29 cellular contexts compared by ENCODE assay signal in the genomic region with DNA sequence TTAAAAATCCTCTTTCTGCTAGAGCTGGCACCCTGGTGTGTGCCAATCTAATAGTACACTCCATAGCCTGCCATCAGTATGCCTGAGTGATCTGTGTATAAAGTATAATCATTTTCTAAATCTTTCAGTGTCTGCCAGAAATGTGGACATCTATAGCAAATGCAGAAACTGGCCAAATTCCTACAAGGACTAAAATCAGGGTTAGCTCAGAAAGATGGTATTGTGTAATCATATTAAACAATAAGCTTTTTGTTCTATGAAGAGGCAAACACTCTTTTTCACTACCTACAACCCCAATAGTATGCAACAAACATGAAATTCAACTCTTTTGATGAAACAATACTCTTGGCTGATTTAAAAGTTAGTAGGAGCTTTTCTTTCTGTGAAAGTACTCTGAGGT.
"Had no signal": no experiment of that assay in that cellular context is flagged by ENCODE, and none has a peak within 500 bp of the region (broad histone marks: within the 10 kb centered on the region; RNA-seq: fewer than 3 reads in every experiment).

No MANE protein-coding gene starts in this region.

- H3K27me3 Mint-ChIP-seq: activated CD4-positive, alpha-beta T cell treated with anti-CD3 and anti-CD28 coated beads for 36 hours; activated T-helper 17 cell treated with anti-CD3 and anti-CD28 coated beads, Interleukin-2, amount 50 U/mL, for 72 hours; memory B cell; T-cell; type B pancreatic cell had no signal

- H3K27ac ChIP-seq: adrenal gland, ascending aorta, gastrocnemius medialis, spleen, thoracic aorta had no signal

- H3K36me3 ChIP-seq: adrenal gland, ascending aorta, gastrocnemius medialis, spleen, thoracic aorta had no signal

- H3K36me3 Mint-ChIP-seq: activated naive CD4-positive, alpha-beta T cell treated with anti-CD3 and anti-CD28 coated beads, Interleukin-2, amount 50 U/mL, for 72 hours; memory B cell; T-cell; type B pancreatic cell had no signal

- FAIRE-seq: islet of Langerhans, TTC549 had no signal

- H3K27ac Mint-ChIP-seq: activated CD4-positive, alpha-beta T cell treated with anti-CD3 and anti-CD28 coated beads for 36 hours; activated naive CD4-positive, alpha-beta T cell treated with anti-CD3 and anti-CD28 coated beads, Interleukin-2, amount 50 U/mL, for 72 hours; activated T-cell treated with anti-CD3 and anti-CD28 coated beads, Interleukin-2, amount 50 U/mL, for 24 hours; activated T-helper 17 cell treated with anti-CD3 and anti-CD28 coated beads, Interleukin-2, amount 50 U/mL, for 72 hours; memory B cell; nephron; T-cell; T-helper 2 cell treated with Interferon-gamma antibody and Interleukin-4, amounts not matched to agents 5 μg/mL and 100 μg/mL, for 36 hours; type B pancreatic cell had no signal

- H3K4me1 ChIP-seq: adrenal gland, ascending aorta, gastrocnemius medialis, spleen had no signal

- H3K4me3 ChIP-seq: adrenal gland, ascending aorta, gastrocnemius medialis, spleen, thoracic aorta had no signal

- H3K9me3 Mint-ChIP-seq: activated naive CD4-positive, alpha-beta T cell treated with anti-CD3 and anti-CD28 coated beads, Interleukin-2, amount 50 U/mL, for 72 hours; activated T-cell treated with anti-CD3 and anti-CD28 coated beads, Interleukin-2, amount 50 U/mL, for 24 hours; activated T-helper 17 cell treated with anti-CD3 and anti-CD28 coated beads, Interleukin-2, amount 50 U/mL, for 72 hours; memory B cell; nephron; T-cell; T-helper 2 cell treated with Interferon-gamma antibody and Interleukin-4, amounts not matched to agents 5 μg/mL and 100 μg/mL, for 36 hours; type B pancreatic cell had no signal

- H3K9me3 ChIP-seq: adrenal gland, ascending aorta, gastrocnemius medialis, spleen, thoracic aorta had no signal

- DNase-seq: activated CD4-positive, alpha-beta T cell treated with anti-CD3 and anti-CD28 coated beads for 36 hours; activated CD4-positive, alpha-beta T cell treated with anti-CD3 and anti-CD28 coated beads, Interleukin-2, amount 50 U/mL, for 4 hours; activated CD8-positive, alpha-beta memory T cell treated with anti-CD3 and anti-CD28 coated beads for 24 hours; activated CD8-positive, alpha-beta memory T cell treated with anti-CD3 and anti-CD28 coated beads, Interleukin-2, amount 50 U/mL, for 4 hours; activated T-cell treated with anti-CD3 and anti-CD28 coated beads, Interleukin-2, amount 50 U/mL, for 24 hours; adrenal gland; central memory CD4-positive, alpha-beta T cell; dermis blood vessel endothelial cell; effector CD8-positive, alpha-beta T cell; erythroblast; gastrocnemius medialis; head of caudate nucleus; hypothalamus; left ventricle myocardium superior; posterior cingulate gyrus; spleen; stimulated activated CD4-positive, alpha-beta T cell treated with anti-CD3 and anti-CD28 coated beads, Interleukin-4, amount 100 ng/mL, for 1 hour; stimulated activated naive CD4-positive, alpha-beta T cell treated with Interleukin-2 at 50 U/mL for 16 hours; T-cell had no signal

- ATAC-seq: activated CD4-positive, alpha-beta T cell treated with anti-CD3 and anti-CD28 coated beads for 36 hours; activated naive CD4-positive, alpha-beta T cell treated with anti-CD3 and anti-CD28 coated beads, Interleukin-2, amount 50 U/mL, for 72 hours; activated T-helper 17 cell treated with anti-CD3 and anti-CD28 coated beads, Interleukin-2, amount 50 U/mL, for 72 hours; gastrocnemius medialis; left ventricle myocardium superior; T-cell had no signal

- H3K27me3 ChIP-seq: adrenal gland, ascending aorta, gastrocnemius medialis, spleen had no signal

- H3K4me3 Mint-ChIP-seq: activated CD4-positive, alpha-beta T cell treated with anti-CD3 and anti-CD28 coated beads for 36 hours; activated T-cell treated with anti-CD3 and anti-CD28 coated beads, Interleukin-2, amount 50 U/mL, for 24 hours; activated T-helper 17 cell treated with anti-CD3 and anti-CD28 coated beads, Interleukin-2, amount 50 U/mL, for 72 hours; memory B cell; nephron; T-cell; T-helper 2 cell treated with Interferon-gamma antibody and Interleukin-4, amounts not matched to agents 5 μg/mL and 100 μg/mL, for 36 hours; type B pancreatic cell had no signal

- H3K4me1 Mint-ChIP-seq: activated CD4-positive, alpha-beta T cell treated with anti-CD3 and anti-CD28 coated beads for 36 hours; activated T-helper 17 cell treated with anti-CD3 and anti-CD28 coated beads, Interleukin-2, amount 50 U/mL, for 72 hours; memory B cell; nephron; T-cell had no signal
